ENCODE assay signal across 9 cellular contexts in genomic region chr19:42497492-42498226, GRCh38. TPM values are rescaled to one million over a fixed set of nuclear protein-coding genes. Genes with fewer than 3 reads are reported as not detected.
DNase-seq lines count a peak whose midpoint lies in the region; ATAC-seq and TF ChIP-seq lines count a peak whose summit lies in the region.
"Had no signal": no experiment of that assay in that cellular context is flagged by ENCODE, and none has a peak within 500 bp of the region (broad histone marks: within the 10 kb centered on the region; RNA-seq: fewer than 3 reads in every experiment).

No MANE protein-coding gene starts in this region.

- no peaks in the 10 kb centered on the region for H3K27me3 Mint-ChIP-seq in neural crest cell (ENCODE audit: low read depth)

- peak; percentile 52 for ATAC-seq in HG02623 (IDR thresholded peaks at IDR 0.05; ENCODE audit: unreplicated experiment)
- no peak for ATAC-seq in activated CD4-positive, CD25-positive, alpha-beta regulatory T cell treated with anti-CD3 and anti-CD28 coated beads, Interleukin-2, amount 50 U/mL, for 24 hours

- no peaks in the 10 kb centered on the region for H3K9me2 ChIP-seq in SU-DHL-6 (replicated peaks; ENCODE audit: insufficient read depth, low read length)

- no peaks in the 10 kb centered on the region for H4K20me1 ChIP-seq in SU-DHL-6 (ENCODE audit: low read depth, low read length)

- no peak overlapping the region for H3K4me3 Mint-ChIP-seq in neural crest cell

- H3K36me3 Mint-ChIP-seq in neural crest cell (ENCODE audit: low read depth) = no peaks in the 10 kb centered on the region

- H3K36me3 ChIP-seq in SU-DHL-6 (ENCODE audit: low read length) = no peaks in the 10 kb centered on the region

- peak overlapping the region; percentile 20 for H2AFZ ChIP-seq in SU-DHL-6 (ENCODE audit: low read depth, low read length, severe bottlenecking)

- no peak for TF ChIP-seq CTCF in GM12864 (IDR thresholded peaks at IDR 0.05; ENCODE audit: low read depth, low read length, missing control alignments)
- TF ChIP-seq CTCF in SU-DHL-6 (IDR thresholded peaks at IDR 0.05; ENCODE audit: insufficient read depth, low read length, poor library complexity, severe bottlenecking) = no peak
- TF ChIP-seq CTCF in neural crest cell (conservative IDR thresholded peaks at IDR 0.05) = no peak

- peaks cover 22% of the 10 kb centered on the region for H3K4me1 Mint-ChIP-seq in neural crest cell

- H3K27ac Mint-ChIP-seq in neural crest cell (ENCODE audit: unreplicated experiment) = peak overlapping the region; percentile 17

- no peaks in the 10 kb centered on the region for H3K9me3 ChIP-seq in SU-DHL-6 (ENCODE audit: insufficient read depth, low read length)

- peak overlapping the region; percentile 6; the same call in 1 of the 2 replicates for H3K9ac ChIP-seq in SU-DHL-6 (ENCODE audit: low read length)

- peak; percentile 40 for DNase-seq in GM12864 (ENCODE audit: low read depth)
- no peak for DNase-seq in neural crest cell (ENCODE audit: low read depth, low spot score)
- no peak for DNase-seq in occipital lobe (lab: John Stamatoyannopoulos, UW)
- DNase-seq in NCI-H524 treated with DMSO at 0.1 percent for 48 hours (lab: John Stamatoyannopoulos, UW) = no peak
- DNase-seq in cerebellum (ENCODE audit: low spot score) = no peak

- no peaks in the 10 kb centered on the region for H3K9me3 Mint-ChIP-seq in neural crest cell

- H3K27me3 ChIP-seq in SU-DHL-6 (ENCODE audit: low read length) = no peaks in the 10 kb centered on the region

- H3K4me3 ChIP-seq in GM12864 (ENCODE audit: low read depth, low read length) (no peak overlapping the region), SU-DHL-6 (ENCODE audit: insufficient read depth, low read length, poor library complexity, severe bottlenecking) (no peak overlapping the region)

- peak overlapping the region; percentile 30 for H3K4me2 ChIP-seq in SU-DHL-6 (ENCODE audit: low read depth, low read length, poor library complexity, severe bottlenecking)

- no peaks in the 10 kb centered on the region for H3F3A ChIP-seq in SU-DHL-6 (ENCODE audit: insufficient read depth)

- H3K79me2 ChIP-seq in SU-DHL-6 (ENCODE audit: insufficient read depth, low read length) = no peaks in the 10 kb centered on the region

- H3K27ac ChIP-seq in SU-DHL-6 (ENCODE audit: low read depth, low read length) = no peak overlapping the region

RNA-seq across cellular contexts. Expression of gene CEACAM1, which starts 30.6 kb away (rescaled TPM):
- total RNA-seq in neural crest cell (not detected in 2 replicates), occipital lobe (not detected), cerebellum (0.36 TPM)

RNA-seq across cellular contexts. Expression of gene CXCL17, which starts 54.9 kb away (rescaled TPM):
- total RNA-seq in neural crest cell (not detected in 2 replicates), occipital lobe (0.31 TPM), cerebellum (not detected)
- total RNA-seq: T-helper 1 cell treated with Interleukin-12 subunit alpha and Interleukin-12 subunit beta and Interleukin-4 antibody, amounts not matched to agents 30 ng/mL and 1 ng/mL, for 36 hours had no signal
